19 cellular contexts compared by ENCODE assay signal in the genomic region with DNA sequence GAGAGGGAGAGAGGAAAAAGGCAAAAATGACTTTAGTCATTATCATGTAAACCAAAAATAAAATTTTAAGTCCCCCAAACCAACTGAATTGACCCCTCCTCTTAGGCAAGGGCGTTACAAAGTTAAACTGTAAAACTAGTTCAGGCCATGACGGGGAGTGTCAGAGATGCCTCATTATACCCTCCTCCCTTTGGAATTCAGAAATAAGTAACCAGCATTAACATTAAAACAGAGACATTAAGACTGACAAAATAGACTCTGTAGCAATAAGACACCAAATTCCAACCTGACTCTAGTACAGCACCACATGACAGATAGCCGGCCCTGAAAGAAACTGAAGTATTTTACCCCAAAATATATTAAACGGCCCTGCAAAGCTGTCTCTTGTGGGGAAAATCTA.
"Had no signal": no experiment of that assay in that cellular context is flagged by ENCODE, and none has a peak within 500 bp of the region (broad histone marks: within the 10 kb centered on the region; RNA-seq: fewer than 3 reads in every experiment).

No MANE protein-coding gene starts in this region.

- H3K36me3 ChIP-seq: right atrium auricular region, suprapubic skin, thyroid gland, upper lobe of left lung, uterus had no signal

- H3K27ac ChIP-seq: coronary artery, right atrium auricular region, suprapubic skin, thyroid gland, upper lobe of left lung, uterus had no signal

- H3K4me3 ChIP-seq: coronary artery, mucosa of descending colon, right atrium auricular region, suprapubic skin, thyroid gland, upper lobe of left lung, uterus had no signal

- H3K27me3 ChIP-seq: right atrium auricular region, suprapubic skin, thyroid gland, upper lobe of left lung, uterus had no signal

- H3K4me1 ChIP-seq: right atrium auricular region, suprapubic skin, thyroid gland, upper lobe of left lung, uterus had no signal

- DNase-seq: effector CD4-positive, alpha-beta T cell; endodermal cell; foreskin melanocyte; head of caudate nucleus; hippocampal formation; left colon; mammary epithelial cell; mucosa of descending colon; natural killer cell; posterior cingulate gyrus; stimulated activated CD4-positive, alpha-beta T cell treated with anti-CD3 and anti-CD28 coated beads, Interleukin-4, amount 100 ng/mL, for 1 hour; stimulated activated CD8-positive, alpha-beta memory T cell treated with anti-CD3 and anti-CD28 coated beads, Interleukin-4, amount 100 ng/mL, for 48 hours; stimulated activated naive CD8-positive, alpha-beta T cell treated with anti-CD3 and anti-CD28 coated beads, Interleukin-15, Interleukin-2, amounts not matched to agents 100 U/mL and 50 U/mL, for 24 hours; thyroid gland; upper lobe of left lung; uterus had no signal

- H3K9me3 ChIP-seq: mucosa of descending colon, right atrium auricular region, suprapubic skin, thyroid gland, upper lobe of left lung, uterus had no signal
